ENCODE assay signal across 27 cellular contexts in genomic region chr20:57170343-57170742, GRCh38.
"Had no signal": no experiment of that assay in that cellular context is flagged by ENCODE, and none has a peak within 500 bp of the region (broad histone marks: within the 10 kb centered on the region; RNA-seq: fewer than 3 reads in every experiment).

No MANE protein-coding gene starts in this region.

- H3K4me1 ChIP-seq: body of pancreas, left lung, lower lobe of right lung, pancreas, right atrium auricular region had no signal

- H3K27me3 Mint-ChIP-seq: activated CD8-positive, alpha-beta memory T cell treated with anti-CD3 and anti-CD28 coated beads, Interleukin-2, amount 10 ng/mL, durations not matched to agents 7 days and 5 days had no signal

- H3K27me3 ChIP-seq: body of pancreas, heart left ventricle, left lung, pancreas, right atrium auricular region, tibial nerve had no signal

- ATAC-seq: activated CD4-positive, alpha-beta T cell treated with anti-CD3 and anti-CD28 coated beads for 36 hours; activated CD8-positive, alpha-beta memory T cell treated with anti-CD3 and anti-CD28 coated beads, Interleukin-2, amount 10 ng/mL, durations not matched to agents 7 days and 5 days; activated CD8-positive, alpha-beta T cell treated with anti-CD3 and anti-CD28 coated beads, Interleukin-2, amount 10 ng/mL, durations not matched to agents 7 days and 5 days; activated naive CD4-positive, alpha-beta T cell treated with anti-CD3 and anti-CD28 coated beads, Interleukin-2, amount 50 U/mL, for 72 hours; body of pancreas; effector memory CD8-positive, alpha-beta T cell; heart left ventricle; left lung; lower lobe of right lung; pancreas had no signal

- H3K4me1 Mint-ChIP-seq: activated B cell treated with CpG ODN at 0.5 μM for 24 hours, immature natural killer cell had no signal

- H3K36me3 Mint-ChIP-seq: activated CD8-positive, alpha-beta memory T cell treated with anti-CD3 and anti-CD28 coated beads, Interleukin-2, amount 10 ng/mL, durations not matched to agents 7 days and 5 days; activated naive CD4-positive, alpha-beta T cell treated with anti-CD3 and anti-CD28 coated beads, Interleukin-2, amount 50 U/mL, for 72 hours; immature natural killer cell had no signal

- H3K27ac ChIP-seq: body of pancreas, heart left ventricle, left lung, lower lobe of right lung, pancreas, right atrium auricular region, tibial nerve had no signal

- H3K36me3 ChIP-seq: heart left ventricle, left lung, lower lobe of right lung, pancreas, right atrium auricular region had no signal

- H3K9me3 Mint-ChIP-seq: activated B cell treated with CpG ODN at 0.5 μM for 24 hours; activated naive CD4-positive, alpha-beta T cell treated with anti-CD3 and anti-CD28 coated beads, Interleukin-2, amount 50 U/mL, for 72 hours; effector memory CD8-positive, alpha-beta T cell; immature natural killer cell; T-helper 2 cell treated with Interferon-gamma antibody and Interleukin-4, amounts not matched to agents 5 μg/mL and 100 μg/mL, for 36 hours had no signal

- H3K4me2 ChIP-seq: smooth muscle cell had no signal

- H3K4me3 Mint-ChIP-seq: activated B cell treated with CpG ODN at 0.5 μM for 24 hours; activated CD4-positive, alpha-beta T cell treated with anti-CD3 and anti-CD28 coated beads for 36 hours; activated CD8-positive, alpha-beta memory T cell treated with anti-CD3 and anti-CD28 coated beads, Interleukin-2, amount 10 ng/mL, durations not matched to agents 7 days and 5 days; activated CD8-positive, alpha-beta T cell treated with anti-CD3 and anti-CD28 coated beads, Interleukin-2, amount 10 ng/mL, durations not matched to agents 7 days and 5 days; effector memory CD8-positive, alpha-beta T cell; immature natural killer cell; T-helper 2 cell treated with Interferon-gamma antibody and Interleukin-4, amounts not matched to agents 5 μg/mL and 100 μg/mL, for 36 hours had no signal

- DNase-seq: activated B cell treated with CpG ODN at 0.5 μM for 24 hours; activated CD4-positive, alpha-beta T cell treated with anti-CD3 and anti-CD28 coated beads for 36 hours; activated CD8-positive, alpha-beta memory T cell treated with anti-CD3 and anti-CD28 coated beads, Interleukin-2, amount 10 ng/mL, durations not matched to agents 7 days and 5 days; activated CD8-positive, alpha-beta T cell treated with anti-CD3 and anti-CD28 coated beads, Interleukin-2, amount 10 ng/mL, durations not matched to agents 7 days and 5 days; activated naive CD4-positive, alpha-beta T cell; activated T-cell treated with anti-CD3 and anti-CD28 coated beads, Interleukin-2, amount 50 U/mL, for 48 hours; body of pancreas; caudate nucleus; cortex of kidney; effector memory CD8-positive, alpha-beta T cell; foreskin fibroblast; heart left ventricle; hypothalamus; immature natural killer cell; kidney; left lung; lower lobe of right lung; mesenchymal stem cell; nucleus accumbens; pancreas; stimulated activated naive CD4-positive, alpha-beta T cell; T-helper 1 cell had no signal

- H3K9me3 ChIP-seq: body of pancreas, heart left ventricle, left lung, lower lobe of right lung, pancreas, right atrium auricular region had no signal

- H3K27ac Mint-ChIP-seq: activated B cell treated with CpG ODN at 0.5 μM for 24 hours; activated CD4-positive, alpha-beta T cell treated with anti-CD3 and anti-CD28 coated beads for 36 hours; activated CD8-positive, alpha-beta memory T cell treated with anti-CD3 and anti-CD28 coated beads, Interleukin-2, amount 10 ng/mL, durations not matched to agents 7 days and 5 days; activated CD8-positive, alpha-beta T cell treated with anti-CD3 and anti-CD28 coated beads, Interleukin-2, amount 10 ng/mL, durations not matched to agents 7 days and 5 days; activated naive CD4-positive, alpha-beta T cell treated with anti-CD3 and anti-CD28 coated beads, Interleukin-2, amount 50 U/mL, for 72 hours; effector memory CD8-positive, alpha-beta T cell; immature natural killer cell; T-helper 2 cell treated with Interferon-gamma antibody and Interleukin-4, amounts not matched to agents 5 μg/mL and 100 μg/mL, for 36 hours had no signal

- H3K4me3 ChIP-seq: body of pancreas, heart left ventricle, left lung, lower lobe of right lung, pancreas, right atrium auricular region, smooth muscle cell, tibial nerve had no signal
